In the genomic region with DNA sequence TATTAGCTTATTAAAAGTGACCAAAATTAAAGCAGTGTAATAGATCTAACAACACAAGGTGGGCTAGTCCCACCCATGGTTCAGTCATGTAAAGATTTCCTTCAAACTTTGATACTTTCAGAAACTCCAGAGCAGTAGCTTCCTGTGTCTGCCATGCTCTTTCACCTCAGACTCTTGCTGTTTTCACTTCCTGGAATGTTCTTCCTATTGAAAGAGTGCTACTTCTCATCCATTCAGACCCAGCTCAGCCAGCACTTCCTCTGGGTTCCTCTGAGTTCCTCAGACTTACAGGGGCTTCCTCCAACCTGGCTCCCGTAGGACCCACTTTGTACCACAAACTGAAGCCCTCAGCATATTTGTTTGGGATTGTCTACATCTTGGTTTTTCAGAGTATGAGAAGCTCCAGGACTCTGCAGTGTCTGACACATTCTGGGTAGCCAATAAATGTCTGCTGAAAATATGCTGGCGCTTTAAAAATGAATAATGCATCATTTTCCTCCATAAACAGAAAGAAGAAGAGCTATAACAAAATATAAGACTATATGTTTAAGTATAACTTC, we compare ENCODE assay signal across 10 cellular contexts. TPM values are rescaled to one million over a fixed set of nuclear protein-coding genes. Genes with fewer than 3 reads are reported as not detected.
A peak's percentile ranks its signal among the peaks of the same experiment; 100 is the strongest.
DNase-seq lines count a peak whose midpoint lies in the region; ATAC-seq and TF ChIP-seq lines count a peak whose summit lies in the region.
"Had no signal": no experiment of that assay in that cellular context is flagged by ENCODE, and none has a peak within 500 bp of the region (broad histone marks: within the 10 kb centered on the region; RNA-seq: fewer than 3 reads in every experiment).

No MANE protein-coding gene starts in this region.

- CTCF ChIA-PET in GM10248 (lab: Yijun Ruan, JAX) = interaction anchor here (1.1 to 4.4 kb wide), 9 partner anchors 9 to 231 kb away, joined by 3 to 28 read pairs (median 5); partner anchors contain the start of gene NCEH1

- POLR2A ChIA-PET in GM10248 (lab: Yijun Ruan, JAX) = interaction anchor here (0.7 kb wide), 1 partner anchor 18 kb away, joined by 3 read pairs; the partner anchor contains the start of gene NCEH1

- peak; percentile 27 for DNase-seq in GM10248 (ENCODE audit: extremely low spot score)
- peak; percentile 41 for DNase-seq in choroid plexus epithelial cell (ENCODE audit: low read depth)
- DNase-seq in cerebellar nuclear complex (lab: John Stamatoyannopoulos, UW) = no peak
- no peak for DNase-seq in stimulated activated CD8-positive, alpha-beta memory T cell treated with anti-CD3 and anti-CD28 coated beads, Interleukin-4, amount 100 ng/mL, for 48 hours
- no peak for DNase-seq in cardiac septum (ENCODE audit: low spot score)
- DNase-seq: GDM1 had no signal

- TF ChIP-seq CTCF in GM10248 (IDR thresholded peaks at IDR 0.05; ENCODE audit: control extremely low read depth, extremely low read depth, low read depth, missing control alignments) = no peak
- TF ChIP-seq CTCF in choroid plexus epithelial cell (conservative IDR thresholded peaks at IDR 0.05; ENCODE audit: low read depth, low read length) = no peak

- no peak overlapping the region for H3K4me3 ChIP-seq in choroid plexus epithelial cell (ENCODE audit: low read depth, low read length)

- intact Hi-C loops in cardiac septum (cut with DNase I) = no loop called here

- ATAC-seq in GM21381 (IDR thresholded peaks at IDR 0.05; ENCODE audit: unreplicated experiment) = peak; percentile 85
- peak; percentile 67 for ATAC-seq in HG03460 (IDR thresholded peaks at IDR 0.05; ENCODE audit: unreplicated experiment)
- ATAC-seq in HG03097 (IDR thresholded peaks at IDR 0.05; ENCODE audit: low FRiP score, unreplicated experiment) = no peak
- ATAC-seq: sciatic nerve had no signal

RNA-seq across cellular contexts. Expression of gene NCEH1, which starts 18.0 kb away (rescaled TPM):
- total RNA-seq in cardiac septum = 18.5 TPM

RNA-seq across cellular contexts. Expression of gene ECT2, which starts 57.7 kb away (rescaled TPM):
- total RNA-seq in cardiac septum = 3.0 TPM

Comparison
In these comparisons a context has a peak if more than half of its experiments do, and no peak if none do; other contexts are left out.
1. DNase-seq: peak in GM10248 (single experiment) and choroid plexus epithelial cell (single experiment); none in cerebellar nuclear complex (0 of 2), stimulated activated CD8-positive, alpha-beta memory T cell treated with anti-CD3 and anti-CD28 coated beads, Interleukin-4, amount 100 ng/mL, for 48 hours (single experiment) and cardiac septum (single experiment).